In genomic region chr6:110217255-110217654, GRCh38 we compare ENCODE assay signal across 21 cellular contexts. TPM values are rescaled to one million over a fixed set of nuclear protein-coding genes. Genes with fewer than 3 reads are reported as not detected.
DNase-seq lines count a peak whose midpoint lies in the region; ATAC-seq and TF ChIP-seq lines count a peak whose summit lies in the region.
"Had no signal": no experiment of that assay in that cellular context is flagged by ENCODE, and none has a peak within 500 bp of the region (broad histone marks: within the 10 kb centered on the region; RNA-seq: fewer than 3 reads in every experiment).

No MANE protein-coding gene starts in this region.

- no peaks in the 10 kb centered on the region for H3K9me3 ChIP-seq in RWPE2 (ENCODE audit: severe bottlenecking)
- H3K9me3 ChIP-seq: esophagus squamous epithelium, stomach, uterus had no signal

- H3K4me1 Mint-ChIP-seq in activated naive CD8-positive, alpha-beta T cell treated with anti-CD3 and anti-CD28 coated beads, Interleukin-2, amount 50 U/mL, for 24 hours: peaks cover 8% of the 10 kb centered on the region
- peaks cover 7% of the 10 kb centered on the region for H3K4me1 Mint-ChIP-seq in activated naive CD8-positive, alpha-beta T cell treated with anti-CD3 and anti-CD28 coated beads for 36 hours

- no peak for TF ChIP-seq CTCF in RWPE2 (IDR thresholded peaks at IDR 0.05; ENCODE audit: poor library complexity, severe bottlenecking)
- no peak for TF ChIP-seq CTCF in fibroblast of mammary gland (conservative IDR thresholded peaks at IDR 0.05; ENCODE audit: control insufficient read depth, insufficient read depth, low read depth, low read length)
- TF ChIP-seq CTCF in retinal pigment epithelial cell (conservative IDR thresholded peaks at IDR 0.05; ENCODE audit: low read depth, low read length): no peak

- no peaks in the 10 kb centered on the region for H3K27me3 Mint-ChIP-seq in activated naive CD8-positive, alpha-beta T cell treated with anti-CD3 and anti-CD28 coated beads, Interleukin-2, amount 50 U/mL, for 24 hours
- H3K27me3 Mint-ChIP-seq in activated naive CD8-positive, alpha-beta T cell treated with anti-CD3 and anti-CD28 coated beads for 36 hours: no peaks in the 10 kb centered on the region
- H3K27me3 Mint-ChIP-seq: naive B cell, progenitor cell of endocrine pancreas had no signal

- H3K4me1 ChIP-seq in RWPE2 (ENCODE audit: insufficient read depth, poor library complexity, severe bottlenecking): no peaks in the 10 kb centered on the region
- H3K4me1 ChIP-seq: esophagus squamous epithelium, stomach, uterus had no signal

- H3K27ac ChIP-seq in RWPE2 (ENCODE audit: poor library complexity, severe bottlenecking): no peak overlapping the region
- H3K27ac ChIP-seq: esophagus squamous epithelium, stomach, uterus had no signal

- ATAC-seq in activated naive CD8-positive, alpha-beta T cell treated with anti-CD3 and anti-CD28 coated beads, Interleukin-2, amount 50 U/mL, for 24 hours: no peak
- ATAC-seq in RWPE2 (ENCODE audit: low read depth): peak; percentile 29
- ATAC-seq in GM21717 (IDR thresholded peaks at IDR 0.05; ENCODE audit: unreplicated experiment): no peak

- H3K36me3 ChIP-seq in RWPE2 (ENCODE audit: low read depth): peaks cover 71% of the 10 kb centered on the region
- H3K36me3 ChIP-seq: uterus had no signal

- H3K9me3 Mint-ChIP-seq in activated naive CD8-positive, alpha-beta T cell treated with anti-CD3 and anti-CD28 coated beads, Interleukin-2, amount 50 U/mL, for 24 hours: no peaks in the 10 kb centered on the region
- no peaks in the 10 kb centered on the region for H3K9me3 Mint-ChIP-seq in activated naive CD8-positive, alpha-beta T cell treated with anti-CD3 and anti-CD28 coated beads for 36 hours
- H3K9me3 Mint-ChIP-seq: naive B cell had no signal

- no peaks in the 10 kb centered on the region for H3K27me3 ChIP-seq in RWPE2 (ENCODE audit: insufficient read depth, poor library complexity, severe bottlenecking)
- H3K27me3 ChIP-seq: esophagus squamous epithelium, stomach, uterus had no signal

- H3K4me3 Mint-ChIP-seq in activated naive CD8-positive, alpha-beta T cell treated with anti-CD3 and anti-CD28 coated beads, Interleukin-2, amount 50 U/mL, for 24 hours: no peak overlapping the region
- H3K4me3 Mint-ChIP-seq in activated naive CD8-positive, alpha-beta T cell treated with anti-CD3 and anti-CD28 coated beads for 36 hours: no peak overlapping the region
- H3K4me3 Mint-ChIP-seq: naive B cell had no signal

- peak; percentile 5 for DNase-seq in activated naive CD8-positive, alpha-beta T cell treated with anti-CD3 and anti-CD28 coated beads, Interleukin-2, amount 50 U/mL, for 24 hours
- no peak for DNase-seq in activated naive CD8-positive, alpha-beta T cell treated with anti-CD3 and anti-CD28 coated beads for 36 hours
- no peak for DNase-seq in RWPE2 (ENCODE audit: low spot score)
- DNase-seq in fibroblast of mammary gland (ENCODE audit: low read depth): peak; percentile 17
- peak; percentile 2 for DNase-seq in retinal pigment epithelial cell (ENCODE audit: low read depth)
- no peak for DNase-seq in anterior cingulate cortex (lab: John Stamatoyannopoulos, UW)
- no peak for DNase-seq in NCI-H1105 (lab: John Stamatoyannopoulos, UW)
- DNase-seq: ACHN; activated CD4-positive, alpha-beta T cell treated with anti-CD3 and anti-CD28 coated beads, Interleukin-2, amount 50 U/mL, for 4 hours; aorta; COR-L47; dermis blood vessel endothelial cell; esophagus squamous epithelium; naive B cell; NCI-H1930; NCI-H510A; OCI-M1; stomach; uterus had no signal

- peaks cover 43% of the 10 kb centered on the region for H3K36me3 Mint-ChIP-seq in activated naive CD8-positive, alpha-beta T cell treated with anti-CD3 and anti-CD28 coated beads, Interleukin-2, amount 50 U/mL, for 24 hours (ENCODE audit: low read depth)
- H3K36me3 Mint-ChIP-seq in activated naive CD8-positive, alpha-beta T cell treated with anti-CD3 and anti-CD28 coated beads for 36 hours: peaks cover 25% of the 10 kb centered on the region

- H3K27ac Mint-ChIP-seq in activated naive CD8-positive, alpha-beta T cell treated with anti-CD3 and anti-CD28 coated beads, Interleukin-2, amount 50 U/mL, for 24 hours: no peak overlapping the region
- H3K27ac Mint-ChIP-seq in activated naive CD8-positive, alpha-beta T cell treated with anti-CD3 and anti-CD28 coated beads for 36 hours: no peak overlapping the region
- H3K27ac Mint-ChIP-seq: progenitor cell of endocrine pancreas had no signal

- H3K4me3 ChIP-seq in RWPE2 (ENCODE audit: severe bottlenecking) (no peak overlapping the region), fibroblast of mammary gland (ENCODE audit: control insufficient read depth, low read depth, low read length) (no peak overlapping the region), retinal pigment epithelial cell (ENCODE audit: low read length) (no peak overlapping the region)
- H3K4me3 ChIP-seq: esophagus squamous epithelium, stomach, uterus had no signal

RNA-seq across cellular contexts. Expression of gene CDC40, which starts 37.0 kb away (rescaled TPM):
- total RNA-seq in activated naive CD8-positive, alpha-beta T cell treated with anti-CD3 and anti-CD28 coated beads for 36 hours: 10 to 100 TPM; 25.9 to 29.1 TPM

RNA-seq across cellular contexts. Expression of gene WASF1, which starts 37.8 kb away (rescaled TPM):
- 1 to 10 TPM; 5.3 to 6.1 TPM for total RNA-seq in activated naive CD8-positive, alpha-beta T cell treated with anti-CD3 and anti-CD28 coated beads for 36 hours

Comparison
In these comparisons a context has a peak if more than half of its experiments do, and no peak if none do; other contexts are left out.
1. DNase-seq: peak in activated naive CD8-positive, alpha-beta T cell treated with anti-CD3 and anti-CD28 coated beads, Interleukin-2, amount 50 U/mL, for 24 hours (single experiment), fibroblast of mammary gland (single experiment) and retinal pigment epithelial cell (single experiment); none in activated naive CD8-positive, alpha-beta T cell treated with anti-CD3 and anti-CD28 coated beads for 36 hours (single experiment), RWPE2 (single experiment), anterior cingulate cortex (0 of 58) and NCI-H1105 (single experiment).